22 cellular contexts compared by ENCODE assay signal in genomic region chr15:71708741-71709140, GRCh38.
A peak's percentile ranks its signal among the peaks of the same experiment; 100 is the strongest.
DNase-seq lines count a peak whose midpoint lies in the region; ATAC-seq and TF ChIP-seq lines count a peak whose summit lies in the region.
"Had no signal": no experiment of that assay in that cellular context is flagged by ENCODE, and none has a peak within 500 bp of the region (broad histone marks: within the 10 kb centered on the region; RNA-seq: fewer than 3 reads in every experiment).

No MANE protein-coding gene starts in this region.

- DNase-seq in HFFc6 (no peak), left colon (peak in 1 of 2 donors; percentile 28), testis (peak; percentile 58)
- DNase-seq: activated CD4-positive, alpha-beta T cell treated with anti-CD3 and anti-CD28 coated beads for 4 hours; activated CD8-positive, alpha-beta memory T cell treated with anti-CD3 and anti-CD28 coated beads, Interleukin-2, amount 50 U/mL, for 4 hours; activated gamma-delta T cell; CD4-positive, alpha-beta T cell; dorsolateral prefrontal cortex; immature natural killer cell; KG1; mesendoderm; NCI-H2081 treated with DMSO at 0.1 percent for 48 hours; NK-92 treated with Interleukin-12 subunit alpha and Interleukin-12 subunit beta, amount 100 ng/mL, for 24 hours; spleen had no signal

- no peaks in the 10 kb centered on the region; the same call in 1 of the 2 replicates for H3K9me3 Mint-ChIP-seq in HFFc6
- H3K9me3 Mint-ChIP-seq: CD4-positive, alpha-beta T cell; immature natural killer cell had no signal

- peaks cover 84% of the 10 kb centered on the region for H3K4me1 Mint-ChIP-seq in HFFc6 (ENCODE audit: low read depth)
- H3K4me1 Mint-ChIP-seq: immature natural killer cell had no signal

- no peaks in the 10 kb centered on the region for H3K27me3 ChIP-seq in testis
- H3K27me3 ChIP-seq: cardiac muscle cell, dorsolateral prefrontal cortex, spleen had no signal

- peak overlapping the region; percentile 70 for H3K4me3 Mint-ChIP-seq in HFFc6
- H3K4me3 Mint-ChIP-seq: CD4-positive, alpha-beta T cell; immature natural killer cell had no signal

- peaks cover 6% of the 10 kb centered on the region; the same call in 1 of the 2 replicates for H3K36me3 Mint-ChIP-seq in HFFc6 (ENCODE audit: low read depth)
- H3K36me3 Mint-ChIP-seq: immature natural killer cell had no signal

- no peaks in the 10 kb centered on the region for H3K9me3 ChIP-seq in testis
- H3K9me3 ChIP-seq: spleen had no signal

- H3K4me1 ChIP-seq in testis = peaks cover 17% of the 10 kb centered on the region

- H3K27me3 Mint-ChIP-seq in HFFc6 (ENCODE audit: insufficient read depth) = 0 out of 2 replicates have a peak, but pooled peaks cover 3% of the 10 kb centered on the region

- intact Hi-C loops in left colon (cut with DNase I, micrococcal nuclease) = no loop called here
- intact Hi-C loops in testis (cut with DNase I; ENCODE audit: low total_unique reads) = no loop called here

- 44 to 68% methylated on average over 11 of the region's 11 CpGs for WGBS in testis, 2 donors

- ATAC-seq in esophagus mucosa = peak; percentile 28
- peak; percentile 64 for ATAC-seq in left colon
- ATAC-seq in HG03439 (IDR thresholded peaks at IDR 0.05; ENCODE audit: unreplicated experiment) = no peak
- no peak for ATAC-seq in GM18873 (IDR thresholded peaks at IDR 0.05; ENCODE audit: low FRiP score, unreplicated experiment)
- ATAC-seq in HG02759 (IDR thresholded peaks at IDR 0.05; ENCODE audit: unreplicated experiment) = no peak
- ATAC-seq in HG02610 (IDR thresholded peaks at IDR 0.05; ENCODE audit: unreplicated experiment) = no peak
- ATAC-seq: HCT116 had no signal

- TF ChIP-seq CTCF in HFFc6 (IDR thresholded peaks at IDR 0.05) = no peak
- TF ChIP-seq CTCF in testis (IDR thresholded peaks at IDR 0.05) = no peak

- no peaks in the 10 kb centered on the region for H3K36me3 ChIP-seq in testis (ENCODE audit: low read depth, missing control alignments)
- H3K36me3 ChIP-seq: cardiac muscle cell, spleen had no signal

- peak overlapping the region; percentile 93 for H3K27ac Mint-ChIP-seq in HFFc6
- H3K27ac Mint-ChIP-seq: CD4-positive, alpha-beta T cell; immature natural killer cell; progenitor cell of endocrine pancreas had no signal

- H3K27ac ChIP-seq in testis = no peak overlapping the region
- H3K27ac ChIP-seq: cardiac muscle cell had no signal

- TF ChIP-seq POLR2A in testis (IDR thresholded peaks at IDR 0.05) = no peak

- H3K4me3 ChIP-seq in testis = no peak overlapping the region
- H3K4me3 ChIP-seq: cardiac muscle cell, dorsolateral prefrontal cortex, spleen had no signal

Comparison
In these comparisons a context has a peak if more than half of its experiments do, and no peak if none do; other contexts are left out.
1. ATAC-seq: peak in esophagus mucosa (single experiment) and left colon (single experiment); none in HG03439 (single experiment), GM18873 (single experiment), HG02759 (single experiment) and HG02610 (single experiment).